In the genomic region with DNA sequence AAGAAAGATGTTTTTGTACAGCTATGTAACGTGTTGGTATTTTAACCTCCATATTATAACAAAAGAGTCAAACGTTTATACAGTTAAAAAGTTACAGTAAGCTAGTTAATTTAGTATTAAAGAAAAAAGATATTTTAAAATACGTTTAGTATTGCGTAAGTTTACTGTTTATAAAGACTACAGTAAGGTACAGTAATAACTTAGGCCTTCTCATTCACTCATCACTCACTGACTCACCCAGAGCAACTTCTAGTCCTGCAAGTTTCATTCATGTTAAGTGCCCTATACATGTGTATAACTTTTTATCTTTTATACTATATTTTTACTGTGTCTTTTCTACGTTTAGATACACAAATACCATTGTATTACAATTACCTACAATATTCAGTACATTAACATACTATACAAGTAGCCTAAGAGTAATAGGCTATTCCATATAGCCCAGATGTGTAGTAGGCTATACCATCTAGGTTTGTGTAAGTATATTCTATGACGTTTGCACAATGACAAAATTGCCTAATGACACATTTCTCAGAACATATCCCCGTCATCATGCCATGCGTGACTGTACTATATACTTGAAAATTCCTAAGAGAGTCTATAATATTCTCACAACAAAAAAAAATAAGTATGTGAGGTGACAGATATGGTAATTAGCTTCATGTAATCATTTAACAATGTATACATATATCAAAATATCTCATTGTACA, we compare ENCODE assay signal across 12 cellular contexts. TPM values are rescaled to one million over a fixed set of nuclear protein-coding genes. Genes with fewer than 3 reads are reported as not detected.
DNase-seq lines count a peak whose midpoint lies in the region; ATAC-seq and TF ChIP-seq lines count a peak whose summit lies in the region.
"Had no signal": no experiment of that assay in that cellular context is flagged by ENCODE, and none has a peak within 500 bp of the region (broad histone marks: within the 10 kb centered on the region; RNA-seq: fewer than 3 reads in every experiment).

No MANE protein-coding gene starts in this region.

- no peaks in the 10 kb centered on the region for H3K9me2 ChIP-seq in MM.1S (replicated peaks; ENCODE audit: insufficient read depth, low read length)

- in situ Hi-C loops in Panc1 (cut with HindIII; ENCODE audit: low pct_unique_long_range_greater_than_20kb, low sequenced_read_pairs): no loop called here

- TF ChIP-seq CTCF in Panc1 (IDR thresholded peaks at IDR 0.05): no peak
- no peak for TF ChIP-seq CTCF in MM.1S (IDR thresholded peaks at IDR 0.05; ENCODE audit: low read length)

- no peaks in the 10 kb centered on the region for H3K9me3 ChIP-seq in Panc1 (ENCODE audit: control insufficient read depth, insufficient read depth, low read depth, low read length)
- no peaks in the 10 kb centered on the region for H3K9me3 ChIP-seq in MM.1S (replicated peaks; ENCODE audit: insufficient read depth, low read length)
- H3K9me3 ChIP-seq: neutrophil had no signal

- H3K4me3 ChIP-seq in Panc1 (ENCODE audit: low read depth in 2 of 2, low read length in 2 of 2) (no peak overlapping the region), MM.1S (ENCODE audit: low read length) (no peak overlapping the region)

- intact Hi-C loops in Panc1 (cut with micrococcal nuclease; ENCODE audit: unreplicated experiment): no loop called here

- no peak overlapping the region for H3K27ac ChIP-seq in Panc1 (ENCODE audit: low read length)
- H3K27ac ChIP-seq in MM.1S (ENCODE audit: low read length): no peak overlapping the region

- CTCF ChIA-PET in Panc1 (lab: Charles Lee): no interaction called here

- peak; percentile 13 for DNase-seq in GM03348 (ENCODE audit: low spot score)
- peak; percentile 46 for DNase-seq in Panc1 (ENCODE audit: low read depth, low spot score)
- DNase-seq in dedifferentiated amniotic fluid mesenchymal stem cell (ENCODE audit: extremely low spot score): peak; percentile 47
- DNase-seq in non-pigmented ciliary epithelial cell (ENCODE audit: low read depth): peak; percentile 49
- DNase-seq in MM.1S: no peak
- no peak for DNase-seq in stimulated activated CD4-positive, alpha-beta T cell treated with anti-CD3 and anti-CD28 coated beads, Interleukin-2, amount 100 ng/mL, for 24 hours
- DNase-seq in D341Med (ENCODE audit: low spot score): no peak
- DNase-seq in NCI-H1930 (lab: John Stamatoyannopoulos, UW): no peak
- DNase-seq: activated naive CD4-positive, alpha-beta T cell treated with Interleukin-2 at 50 U/mL for 16 hours; NCI-H748 treated with DMSO at 0.1 percent for 48 hours had no signal

- no TSS peak for BruUV-seq in Panc1 (replicated peaks; lab: Mats Ljungman, UMichigan)

- ATAC-seq in Panc1: no peak
- ATAC-seq: Right ventricle myocardium inferior had no signal

- H3F3A ChIP-seq in MM.1S (ENCODE audit: insufficient read depth, low read length): peaks cover 10% of the 10 kb centered on the region

- POLR2A ChIA-PET in Panc1 (lab: Charles Lee): no interaction called here

- H3K36me3 ChIP-seq in Panc1 (ENCODE audit: control insufficient read depth, insufficient read depth, low read length): no peaks in the 10 kb centered on the region
- no peaks in the 10 kb centered on the region for H3K36me3 ChIP-seq in MM.1S (replicated peaks; ENCODE audit: insufficient read depth, low read length)
- H3K36me3 ChIP-seq: neutrophil had no signal

- H3K27me3 ChIP-seq in Panc1 (ENCODE audit: control insufficient read depth, insufficient read depth, low read length): no peaks in the 10 kb centered on the region
- no peaks in the 10 kb centered on the region for H3K27me3 ChIP-seq in MM.1S (replicated peaks; ENCODE audit: insufficient read depth, low read length)
- H3K27me3 ChIP-seq: neutrophil had no signal

- peaks cover 57% of the 10 kb centered on the region for H3K79me2 ChIP-seq in MM.1S (ENCODE audit: low read length)

- no peaks in the 10 kb centered on the region for H3K4me1 ChIP-seq in Panc1 (ENCODE audit: control insufficient read depth, insufficient read depth, low read length)
- peaks cover 14% of the 10 kb centered on the region for H3K4me1 ChIP-seq in MM.1S (ENCODE audit: low read length)

- no peak overlapping the region for H3K9ac ChIP-seq in MM.1S (ENCODE audit: low read length)

- no peak overlapping the region for H3K4me2 ChIP-seq in MM.1S (ENCODE audit: low read depth, low read length)

- no peak overlapping the region for H2AFZ ChIP-seq in MM.1S (ENCODE audit: low read length)

- H4K20me1 ChIP-seq in MM.1S (ENCODE audit: insufficient read depth, low read length): no peaks in the 10 kb centered on the region

RNA-seq across cellular contexts. Expression of a gene that starts 33.8 kb away (rescaled TPM):
- total RNA-seq in Panc1 (2021; ENCODE audit: unreplicated experiment): 10.1 TPM
- 9.5 TPM for polyA plus RNA-seq in Panc1 (2012; ENCODE audit: insufficient read length)

RNA-seq across cellular contexts. Expression of a gene that starts 34.0 kb away (rescaled TPM):
- total RNA-seq in Panc1 (2021; ENCODE audit: unreplicated experiment): 8.2 TPM
- 6.6 TPM for polyA plus RNA-seq in Panc1 (2012; ENCODE audit: insufficient read length)

Comparison
In these comparisons a context has a peak if more than half of its experiments do, and no peak if none do; other contexts are left out.
1. DNase-seq: peak in GM03348 (single experiment), Panc1 (single experiment), dedifferentiated amniotic fluid mesenchymal stem cell (single experiment) and non-pigmented ciliary epithelial cell (single experiment); none in MM.1S (single experiment), stimulated activated CD4-positive, alpha-beta T cell treated with anti-CD3 and anti-CD28 coated beads, Interleukin-2, amount 100 ng/mL, for 24 hours (0 of 2), D341Med (single experiment) and NCI-H1930 (0 of 2).